In the genomic region with DNA sequence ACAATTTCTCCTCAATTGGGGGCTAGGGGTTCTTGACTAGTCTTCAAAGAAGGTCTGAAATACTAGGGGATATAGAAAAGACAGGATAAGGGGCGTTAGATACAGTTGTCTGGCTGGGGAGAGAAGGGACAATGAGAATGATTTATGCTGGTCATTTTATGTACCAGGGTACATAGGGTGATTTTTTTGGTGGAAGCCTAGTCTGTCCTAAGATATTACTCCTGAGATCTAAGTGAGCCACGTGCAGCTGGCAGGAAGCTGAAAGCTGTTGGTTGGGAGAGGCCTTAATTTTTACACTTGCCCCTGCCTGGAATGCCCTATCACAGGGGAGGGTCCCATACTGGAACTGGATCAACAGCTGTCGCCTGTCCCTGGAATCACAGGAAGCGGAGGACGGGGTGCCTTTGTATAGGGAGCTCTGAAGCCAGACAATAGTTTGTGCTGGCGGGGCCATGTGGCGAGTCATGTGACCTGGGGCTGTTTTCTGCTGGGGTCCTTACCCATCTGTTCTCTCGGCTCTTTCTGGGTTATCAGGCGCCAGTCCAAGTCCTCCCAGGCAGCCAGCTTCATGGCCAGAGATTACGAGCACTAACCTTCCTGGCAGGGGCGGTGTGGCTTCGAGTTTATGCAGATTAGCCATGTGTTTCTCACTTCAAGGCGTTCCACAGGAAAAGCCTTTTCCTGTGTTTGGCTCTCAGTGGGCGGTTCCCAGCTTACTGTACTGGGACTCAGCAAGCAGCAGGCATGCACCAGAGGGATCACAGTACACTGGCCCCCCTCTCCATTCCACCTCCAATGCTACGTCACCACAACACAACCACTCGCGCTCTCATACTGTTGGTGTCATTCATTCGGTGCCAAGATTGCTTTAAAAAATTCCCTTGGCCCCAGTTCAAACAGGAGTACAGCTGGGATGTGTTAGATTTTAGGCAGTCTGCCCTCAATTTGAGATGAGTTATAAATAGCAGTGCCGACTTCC, we compare ENCODE assay signal across 1 cellular context.
A peak's percentile ranks its signal among the peaks of the same experiment; 100 is the strongest.
TF ChIP-seq lines count a peak whose summit lies in the region.

No MANE protein-coding gene starts in this region.

TF ChIP-seq in K562, 482 proteins besides CTCF, POLR2A, EP300 and RAD21 (continued from another document and continues in another):
- TF ChIP-seq BRF1 (IDR thresholded peaks at IDR 0.05; ENCODE audit: borderline replicate concordance, extremely low read depth, insufficient read length) (no peak), ZNF12 (CRISPR knock-in tag; IDR thresholded peaks at IDR 0.05) (no peak), HDAC6 (IDR thresholded peaks at IDR 0.05; ENCODE audit: low read depth, low read length) (no peak), ZBTB7A (IDR thresholded peaks at IDR 0.05; ENCODE audit: borderline replicate concordance, control insufficient read depth, low read depth, low read length) (peak; percentile 76; the same call in 1 of the 2 replicates), XRCC3 (IDR thresholded peaks at IDR 0.05) (no peak), ZNF384 (IDR thresholded peaks at IDR 0.05; ENCODE audit: low read depth, low read length) (0 out of 2 replicates have a peak, but pooled peaks have one; percentile 2), EWSR1 (IDR thresholded peaks at IDR 0.05; ENCODE audit: borderline replicate concordance, low read depth, partially characterized antibody) (no peak), LARP7 (IDR thresholded peaks at IDR 0.05) (no peak), MAFG (tag; conservative IDR thresholded peaks at IDR 0.05) (no peak), DMBX1 (CRISPR knock-in tag; IDR thresholded peaks at IDR 0.05; ENCODE audit: borderline replicate concordance) (peak; percentile 90), BRD4 (IDR thresholded peaks at IDR 0.05) (no peak), ZFP91 (CRISPR knock-in tag; IDR thresholded peaks at IDR 0.05) (no peak), PATZ1 (CRISPR knock-in tag; IDR thresholded peaks at IDR 0.05; ENCODE audit: borderline replicate concordance) (no peak), KDM2B (CRISPR knock-in tag; IDR thresholded peaks at IDR 0.05) (no peak), SMAD1 (IDR thresholded peaks at IDR 0.05; ENCODE audit: low read depth, low read length, partially characterized antibody) (no peak), SMARCE1 (IDR thresholded peaks at IDR 0.05) (peak; percentile 75; the same call in 1 of the 2 replicates), KDM4B (IDR thresholded peaks at IDR 0.05; ENCODE audit: borderline replicate concordance in 2 of 2, low read depth in 1 of 2) (no peak), CAMTA2 (CRISPR knock-in tag; conservative IDR thresholded peaks at IDR 0.05) (no peak), GATA2 (CRISPR knock-in tag; IDR thresholded peaks at IDR 0.05) (peak; percentile 74), NUFIP1 (IDR thresholded peaks at IDR 0.05; ENCODE audit: partially characterized antibody) (no peak), TBL1XR1 (IDR thresholded peaks at IDR 0.05; ENCODE audit: low read length in 2 of 2) (peak; percentile 43 to 48; a peak in 2 of 4 replicates), TAL1 (IDR thresholded peaks at IDR 0.05) (peak; percentile 77), CBFA2T2 (conservative IDR thresholded peaks at IDR 0.05) (peak; percentile 94), ZNF592 (IDR thresholded peaks at IDR 0.05) (peak; percentile 95), POLR2AphosphoS5 (IDR thresholded peaks at IDR 0.05; ENCODE audit: control insufficient read depth, insufficient read depth, low read depth, low read length) (peak; percentile 92), RFX7 (CRISPR knock-in tag; IDR thresholded peaks at IDR 0.05) (no peak), RBM25 (IDR thresholded peaks at IDR 0.05; ENCODE audit: low read depth, low read length, severe bottlenecking) (no peak), MEF2D (tag; conservative IDR thresholded peaks at IDR 0.05; ENCODE audit: low read depth) (peak; percentile 1; the same call in 1 of the 2 replicates), AFF4 (CRISPR knock-in tag; IDR thresholded peaks at IDR 0.05) (0 out of 2 replicates have a peak, but pooled peaks have one; percentile 59), CBX3 (IDR thresholded peaks at IDR 0.05; ENCODE audit: borderline replicate concordance in 1 of 2, low read length in 2 of 2) (peak in 1 of 2 experiments; percentile 80; a peak in 1 of 3 replicates), MCM5 (IDR thresholded peaks at IDR 0.05; ENCODE audit: low read depth) (no peak), GTF2A2 (tag; IDR thresholded peaks at IDR 0.05) (no peak), LEF1 (IDR thresholded peaks at IDR 0.05) (0 out of 2 replicates have a peak, but pooled peaks have one; percentile 26)
- TF ChIP-seq, protein P1, sequence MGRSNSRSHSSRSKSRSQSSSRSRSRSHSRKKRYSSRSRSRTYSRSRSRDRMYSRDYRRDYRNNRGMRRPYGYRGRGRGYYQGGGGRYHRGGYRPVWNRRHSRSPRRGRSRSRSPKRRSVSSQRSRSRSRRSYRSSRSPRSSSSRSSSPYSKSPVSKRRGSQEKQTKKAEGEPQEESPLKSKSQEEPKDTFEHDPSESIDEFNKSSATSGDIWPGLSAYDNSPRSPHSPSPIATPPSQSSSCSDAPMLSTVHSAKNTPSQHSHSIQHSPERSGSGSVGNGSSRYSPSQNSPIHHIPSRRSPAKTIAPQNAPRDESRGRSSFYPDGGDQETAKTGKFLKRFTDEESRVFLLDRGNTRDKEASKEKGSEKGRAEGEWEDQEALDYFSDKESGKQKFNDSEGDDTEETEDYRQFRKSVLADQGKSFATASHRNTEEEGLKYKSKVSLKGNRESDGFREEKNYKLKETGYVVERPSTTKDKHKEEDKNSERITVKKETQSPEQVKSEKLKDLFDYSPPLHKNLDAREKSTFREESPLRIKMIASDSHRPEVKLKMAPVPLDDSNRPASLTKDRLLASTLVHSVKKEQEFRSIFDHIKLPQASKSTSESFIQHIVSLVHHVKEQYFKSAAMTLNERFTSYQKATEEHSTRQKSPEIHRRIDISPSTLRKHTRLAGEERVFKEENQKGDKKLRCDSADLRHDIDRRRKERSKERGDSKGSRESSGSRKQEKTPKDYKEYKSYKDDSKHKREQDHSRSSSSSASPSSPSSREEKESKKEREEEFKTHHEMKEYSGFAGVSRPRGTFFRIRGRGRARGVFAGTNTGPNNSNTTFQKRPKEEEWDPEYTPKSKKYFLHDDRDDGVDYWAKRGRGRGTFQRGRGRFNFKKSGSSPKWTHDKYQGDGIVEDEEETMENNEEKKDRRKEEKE (IDR thresholded peaks at IDR 0.05; ENCODE audit: borderline replicate concordance in 1 of 2, control insufficient read depth in 1 of 2, low read depth in 2 of 2, low read length in 1 of 2): peak in 1 of 2 experiments; percentile 79; a peak in 1 of 4 replicates
- TF ChIP-seq, protein P2, sequence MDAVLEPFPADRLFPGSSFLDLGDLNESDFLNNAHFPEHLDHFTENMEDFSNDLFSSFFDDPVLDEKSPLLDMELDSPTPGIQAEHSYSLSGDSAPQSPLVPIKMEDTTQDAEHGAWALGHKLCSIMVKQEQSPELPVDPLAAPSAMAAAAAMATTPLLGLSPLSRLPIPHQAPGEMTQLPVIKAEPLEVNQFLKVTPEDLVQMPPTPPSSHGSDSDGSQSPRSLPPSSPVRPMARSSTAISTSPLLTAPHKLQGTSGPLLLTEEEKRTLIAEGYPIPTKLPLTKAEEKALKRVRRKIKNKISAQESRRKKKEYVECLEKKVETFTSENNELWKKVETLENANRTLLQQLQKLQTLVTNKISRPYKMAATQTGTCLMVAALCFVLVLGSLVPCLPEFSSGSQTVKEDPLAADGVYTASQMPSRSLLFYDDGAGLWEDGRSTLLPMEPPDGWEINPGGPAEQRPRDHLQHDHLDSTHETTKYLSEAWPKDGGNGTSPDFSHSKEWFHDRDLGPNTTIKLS (IDR thresholded peaks at IDR 0.05; ENCODE audit: borderline replicate concordance, low read depth): peak; percentile 61; the same call in 1 of the 2 replicates
- TF ChIP-seq, protein P3, sequence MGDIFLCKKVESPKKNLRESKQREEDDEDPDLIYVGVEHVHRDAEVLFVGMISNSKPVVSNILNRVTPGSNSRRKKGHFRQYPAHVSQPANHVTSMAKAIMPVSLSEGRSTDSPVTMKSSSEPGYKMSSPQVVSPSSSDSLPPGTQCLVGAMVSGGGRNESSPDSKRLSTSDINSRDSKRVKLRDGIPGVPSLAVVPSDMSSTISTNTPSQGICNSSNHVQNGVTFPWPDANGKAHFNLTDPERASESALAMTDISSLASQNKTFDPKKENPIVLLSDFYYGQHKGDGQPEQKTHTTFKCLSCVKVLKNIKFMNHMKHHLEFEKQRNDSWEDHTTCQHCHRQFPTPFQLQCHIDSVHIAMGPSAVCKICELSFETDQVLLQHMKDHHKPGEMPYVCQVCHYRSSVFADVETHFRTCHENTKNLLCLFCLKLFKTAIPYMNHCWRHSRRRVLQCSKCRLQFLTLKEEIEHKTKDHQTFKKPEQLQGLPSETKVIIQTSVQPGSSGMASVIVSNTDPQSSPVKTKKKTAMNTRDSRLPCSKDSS (IDR thresholded peaks at IDR 0.05; ENCODE audit: low read depth, partially characterized antibody): no peak
